Comparison of ENCODE assay signal across 17 cellular contexts in the genomic region with DNA sequence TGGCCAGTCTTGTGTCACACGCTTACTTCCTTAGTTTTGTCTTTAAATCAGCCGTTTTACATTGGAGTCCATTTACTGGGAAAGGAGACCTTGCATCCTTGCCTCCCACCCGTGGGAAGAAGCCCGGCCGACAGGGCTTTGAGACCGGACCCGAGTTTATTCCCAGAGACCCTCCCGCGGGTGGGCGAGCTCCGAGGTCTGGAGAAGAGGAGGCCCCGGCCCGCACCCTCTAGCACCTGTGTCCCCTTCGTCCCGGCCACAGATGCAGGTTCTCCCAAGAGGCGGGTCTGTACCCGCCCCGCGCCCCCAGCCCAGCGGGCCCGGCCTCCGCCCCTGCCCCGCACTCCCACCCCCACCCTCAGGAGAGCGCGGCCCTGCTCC. TPM values are rescaled to one million over a fixed set of nuclear protein-coding genes. Genes with fewer than 3 reads are reported as not detected.
DNase-seq lines count a peak whose midpoint lies in the region; ATAC-seq and TF ChIP-seq lines count a peak whose summit lies in the region.
"Had no signal": no experiment of that assay in that cellular context is flagged by ENCODE, and none has a peak within 500 bp of the region (broad histone marks: within the 10 kb centered on the region; RNA-seq: fewer than 3 reads in every experiment).

No MANE protein-coding gene starts in this region.

- WGBS in stomach, 5 donors, result 11 to 17% (median 11%) methylated on average over 15 to 25 of the region's 25 CpGs

- DNase-seq in activated naive CD4-positive, alpha-beta T cell treated with anti-CD3 and anti-CD28 coated beads, Interleukin-2, amount 10 ng/mL, durations not matched to agents 7 days and 5 days, result no peak
- DNase-seq in activated naive CD4-positive, alpha-beta T cell treated with Interleukin-2 at 50 U/mL for 16 hours, result no peak
- DNase-seq in activated B cell treated with CpG ODN at 0.5 μM for 24 hours, result peak; percentile 18
- no peak for DNase-seq in lower lobe of right lung
- no peak for DNase-seq in stomach
- no peak for DNase-seq in NCI-H187 (lab: John Stamatoyannopoulos, UW)
- no peak for DNase-seq in DMS53 treated with DMSO at 0.1 percent for 48 hours (lab: John Stamatoyannopoulos, UW; ENCODE audit: unreplicated experiment)
- no peak for DNase-seq in DMS53 (lab: John Stamatoyannopoulos, UW)
- DNase-seq: activated CD4-positive, alpha-beta T cell treated with anti-CD3 and anti-CD28 coated beads, Interleukin-2, amount 50 U/mL, for 4 hours; activated T-cell treated with anti-CD3 and anti-CD28 coated beads, Interleukin-2, amount 50 U/mL, for 24 hours; brain microvascular endothelial cell; effector CD4-positive, alpha-beta T cell; MM.1S; NCI-H2081 had no signal

- H3K27ac Mint-ChIP-seq in activated naive CD4-positive, alpha-beta T cell treated with anti-CD3 and anti-CD28 coated beads, Interleukin-2, amount 10 ng/mL, durations not matched to agents 7 days and 5 days, result peak overlapping the region; percentile 7
- no peak overlapping the region for H3K27ac Mint-ChIP-seq in activated B cell treated with CpG ODN at 0.5 μM for 24 hours
- H3K27ac Mint-ChIP-seq: activated naive CD8-positive, alpha-beta T cell; activated T-cell treated with anti-CD3 and anti-CD28 coated beads, Interleukin-2, amount 50 U/mL, for 24 hours had no signal

- CTCF ChIA-PET in activated naive CD4-positive, alpha-beta T cell treated with anti-CD3 and anti-CD28 coated beads, Interleukin-2, amount 10 ng/mL, durations not matched to agents 7 days and 5 days (lab: Charles Lee), result no interaction called here
- CTCF ChIA-PET in activated B cell treated with CpG ODN at 0.5 μM for 24 hours (lab: Charles Lee), result no interaction called here

- H3K36me3 ChIP-seq in lower lobe of right lung (no peaks in the 10 kb centered on the region), stomach (peaks cover 0 to under 1% (median 0%) of the 10 kb centered on the region in 4 donors)
- H3K36me3 ChIP-seq: brain microvascular endothelial cell had no signal

- H3K4me3 ChIP-seq in lower lobe of right lung (peak overlapping the region; percentile 43), stomach (peak overlapping the region; percentile 29 to 51 (median 35))

- intact Hi-C loops in activated B cell treated with CpG ODN at 0.5 μM for 24 hours (cut with micrococcal nuclease), result no loop called here
- intact Hi-C loops in lower lobe of right lung (cut with DNase I), result no loop called here
- intact Hi-C loops in stomach (cut with DNase I; ENCODE audit: low total_unique reads), result no loop called here

- H3K27me3 ChIP-seq in lower lobe of right lung (ENCODE audit: low read depth) (peaks cover 42% of the 10 kb centered on the region), stomach (peaks cover 3 to 66% (median 49%) of the 10 kb centered on the region in 3 donors)

- POLR2A ChIA-PET in activated B cell treated with CpG ODN at 0.5 μM for 24 hours (lab: Charles Lee), result no interaction called here

- no peaks in the 10 kb centered on the region for H3K9me3 ChIP-seq in lower lobe of right lung
- no peaks in the 10 kb centered on the region for H3K9me3 ChIP-seq in stomach

- no peak for TF ChIP-seq EP300 in stomach (IDR thresholded peaks at IDR 0.05)

- peaks cover 2% of the 10 kb centered on the region for H3K4me1 Mint-ChIP-seq in activated naive CD4-positive, alpha-beta T cell treated with anti-CD3 and anti-CD28 coated beads, Interleukin-2, amount 10 ng/mL, durations not matched to agents 7 days and 5 days
- H3K4me1 Mint-ChIP-seq in activated B cell treated with CpG ODN at 0.5 μM for 24 hours, result peaks cover 27% of the 10 kb centered on the region

- H3K27me3 Mint-ChIP-seq in activated naive CD4-positive, alpha-beta T cell treated with anti-CD3 and anti-CD28 coated beads, Interleukin-2, amount 10 ng/mL, durations not matched to agents 7 days and 5 days, result peaks cover 70% of the 10 kb centered on the region
- H3K27me3 Mint-ChIP-seq in activated B cell treated with CpG ODN at 0.5 μM for 24 hours, result peaks cover 15% of the 10 kb centered on the region

- H3K4me3 Mint-ChIP-seq in activated naive CD4-positive, alpha-beta T cell treated with anti-CD3 and anti-CD28 coated beads, Interleukin-2, amount 10 ng/mL, durations not matched to agents 7 days and 5 days, result no peak overlapping the region
- no peak overlapping the region for H3K4me3 Mint-ChIP-seq in activated B cell treated with CpG ODN at 0.5 μM for 24 hours
- H3K4me3 Mint-ChIP-seq: activated naive CD8-positive, alpha-beta T cell; activated T-cell treated with anti-CD3 and anti-CD28 coated beads, Interleukin-2, amount 50 U/mL, for 24 hours had no signal

- no peaks in the 10 kb centered on the region for H3K9me3 Mint-ChIP-seq in activated naive CD4-positive, alpha-beta T cell treated with anti-CD3 and anti-CD28 coated beads, Interleukin-2, amount 10 ng/mL, durations not matched to agents 7 days and 5 days
- H3K9me3 Mint-ChIP-seq in activated B cell treated with CpG ODN at 0.5 μM for 24 hours, result no peaks in the 10 kb centered on the region
- H3K9me3 Mint-ChIP-seq: activated T-cell treated with anti-CD3 and anti-CD28 coated beads, Interleukin-2, amount 50 U/mL, for 24 hours had no signal

- no peak for TF ChIP-seq POLR2A in stomach (IDR thresholded peaks at IDR 0.05)

- H3K4me1 ChIP-seq in lower lobe of right lung, result peaks cover 32% of the 10 kb centered on the region
- peaks cover 27 to 52% (median 48%) of the 10 kb centered on the region in 4 donors for H3K4me1 ChIP-seq in stomach

- H3K27ac ChIP-seq in lower lobe of right lung (no peak overlapping the region), stomach (peak overlapping the region in 1 of 5 donors; percentile 22)
- H3K27ac ChIP-seq: brain microvascular endothelial cell, C4-2B had no signal

- TF ChIP-seq CTCF in activated B cell treated with CpG ODN at 0.5 μM for 24 hours (IDR thresholded peaks at IDR 0.05) (no peak), lower lobe of right lung (IDR thresholded peaks at IDR 0.05) (no peak), stomach (IDR thresholded peaks at IDR 0.05) (no peak)

- ATAC-seq in activated B cell treated with CpG ODN at 0.5 μM for 24 hours (ENCODE audit: low read depth) (no peak), lower lobe of right lung (no peak)

- H3K36me3 Mint-ChIP-seq in activated naive CD4-positive, alpha-beta T cell treated with anti-CD3 and anti-CD28 coated beads, Interleukin-2, amount 10 ng/mL, durations not matched to agents 7 days and 5 days, result no peaks in the 10 kb centered on the region
- peaks cover 2% of the 10 kb centered on the region for H3K36me3 Mint-ChIP-seq in activated B cell treated with CpG ODN at 0.5 μM for 24 hours (ENCODE audit: low read depth)
- H3K36me3 Mint-ChIP-seq: activated naive CD8-positive, alpha-beta T cell had no signal

RNA-seq across cellular contexts. Expression of gene SLC26A1, which starts 3.8 kb away (rescaled TPM):
- total RNA-seq in activated B cell treated with CpG ODN at 0.5 μM for 24 hours (0.15 TPM in 1 of 2 replicates, not detected in the other), lower lobe of right lung (1.0 TPM), stomach (1 to 10 TPM in 2 of 5 donors, under 1 TPM in 1, not detected in 2; 0.18 to 5.8 (median 3.5) TPM)
- polyA plus RNA-seq in stomach, result 1 to 10 TPM in 1 of 3 donors, under 1 TPM in 1, not detected in 1; 0.68 to 8.9 TPM
- total RNA-seq: RPMI7951 had no signal

RNA-seq across cellular contexts. Expression of gene IDUA, which starts 10.1 kb away (rescaled TPM):
- total RNA-seq in activated B cell treated with CpG ODN at 0.5 μM for 24 hours (24.7 and 32.9 TPM in 2 replicates), lower lobe of right lung (46.0 TPM), stomach (100 to 1,000 TPM in 1 of 5 donors, 10 to 100 TPM in 3, 1 to 10 TPM in 1; 8.8 to 278 (median 92.4) TPM)
- polyA plus RNA-seq in stomach, result 10 to 100 TPM; 10.8 to 21.9 (median 15.4) TPM

RNA-seq across cellular contexts. Expression of gene FGFRL1, which starts 14.4 kb away (rescaled TPM):
- total RNA-seq in activated B cell treated with CpG ODN at 0.5 μM for 24 hours (4.2 and 5.6 TPM in 2 replicates), lower lobe of right lung (23.4 TPM), stomach (10 to 100 TPM in 3 of 5 donors, 1 to 10 TPM in 2; 3.5 to 42.7 (median 19.6) TPM)
- 10 to 100 TPM in 1 of 3 donors, 1 to 10 TPM in 2; 5.8 to 10.3 (median 9.2) TPM for polyA plus RNA-seq in stomach

RNA-seq across cellular contexts. Expression of gene DGKQ, which starts 23.6 kb away (rescaled TPM):
- total RNA-seq in activated B cell treated with CpG ODN at 0.5 μM for 24 hours (16.3 and 16.4 TPM in 2 replicates), lower lobe of right lung (18.8 TPM), stomach (100 to 1,000 TPM in 1 of 5 donors, 10 to 100 TPM in 1, 1 to 10 TPM in 3; 5.8 to 176 (median 8.8) TPM)
- polyA plus RNA-seq in stomach, result 1 to 10 TPM; 3.8 to 6.6 (median 5.4) TPM
